28 cellular contexts compared by ENCODE assay signal in genomic region chr2:214382229-214382628, GRCh38. TPM values are rescaled to one million over a fixed set of nuclear protein-coding genes. Genes with fewer than 3 reads are reported as not detected.
"Had no signal": no experiment of that assay in that cellular context is flagged by ENCODE, and none has a peak within 500 bp of the region (broad histone marks: within the 10 kb centered on the region; RNA-seq: fewer than 3 reads in every experiment).

No MANE protein-coding gene starts in this region.

- H3K9ac ChIP-seq: KMS-11 had no signal

- H3K27me3 Mint-ChIP-seq: T-helper 17 cell had no signal

- H3K4me3 ChIP-seq: body of pancreas, cardiac muscle cell, MG63, Peyer's patch, SJSA1 had no signal

- ATAC-seq: activated CD8-positive, alpha-beta T cell treated with anti-CD3 and anti-CD28 coated beads, Interleukin-2, amount 10 ng/mL, durations not matched to agents 7 days and 5 days; body of pancreas; T-helper 17 cell; WTC11 had no signal

- H3K4me2 ChIP-seq: KMS-11 had no signal

- H3K4me1 ChIP-seq: body of pancreas, Peyer's patch, SJSA1 had no signal

- DNase-seq: activated CD4-positive, alpha-beta T cell treated with anti-CD3 and anti-CD28 coated beads for 48 hours; activated CD4-positive, alpha-beta T cell treated with anti-CD3 and anti-CD28 coated beads, Interleukin-2, amount 50 U/mL, for 4 hours; activated CD4-positive, CD25-positive, alpha-beta regulatory T cell treated with anti-CD3 and anti-CD28 coated beads, Interleukin-2, amount 50 U/mL, for 72 hours; activated CD8-positive, alpha-beta memory T cell treated with anti-CD3 and anti-CD28 coated beads, Interleukin-2, amount 50 U/mL, for 48 hours; activated CD8-positive, alpha-beta T cell treated with anti-CD3 and anti-CD28 coated beads, Interleukin-2, amount 10 ng/mL, durations not matched to agents 7 days and 5 days; activated naive CD4-positive, alpha-beta T cell treated with anti-CD3 and anti-CD28 coated beads, Interleukin-2, amount 50 U/mL, for 16 hours; activated T-cell treated with anti-CD3 and anti-CD28 coated beads, Interleukin-2, amount 50 U/mL, for 1 hour; aorta; body of pancreas; MG63; MV-4-11; NCI-H1417 treated with DMSO at 0.1 percent for 48 hours; NCI-H1694; NCI-H2029; NCI-H2107; NCI-H526; NCI-H774; NK-92 treated with Interleukin-12 subunit alpha and Interleukin-12 subunit beta, amount 100 ng/mL, for 24 hours; OCI-M1; Peyer's patch; SHP77; T-helper 17 cell; T-helper 9 cell had no signal

- H3K36me3 Mint-ChIP-seq: WTC11 had no signal

- H3K27ac ChIP-seq: body of pancreas, cardiac muscle cell, KMS-11, Peyer's patch, RWPE1, SJSA1 had no signal

- H3K36me3 ChIP-seq: cardiac muscle cell, MG63, Peyer's patch, SJSA1 had no signal

- H3K9me3 Mint-ChIP-seq: WTC11 had no signal

- H3K4me3 Mint-ChIP-seq: activated CD8-positive, alpha-beta T cell treated with anti-CD3 and anti-CD28 coated beads, Interleukin-2, amount 10 ng/mL, durations not matched to agents 7 days and 5 days; T-helper 17 cell; WTC11 had no signal

- H3K27me3 ChIP-seq: body of pancreas, cardiac muscle cell, MG63, Peyer's patch had no signal

- H3K27ac Mint-ChIP-seq: activated CD8-positive, alpha-beta T cell treated with anti-CD3 and anti-CD28 coated beads, Interleukin-2, amount 10 ng/mL, durations not matched to agents 7 days and 5 days; T-helper 17 cell; WTC11 had no signal

- H3K4me1 Mint-ChIP-seq: T-helper 17 cell, WTC11 had no signal

- H3K9me3 ChIP-seq: body of pancreas, MG63, Peyer's patch, SJSA1 had no signal

RNA-seq across cellular contexts. Expression of gene VWC2L, which starts 28.6 kb away (rescaled TPM):
- total RNA-seq: activated CD8-positive, alpha-beta T cell treated with anti-CD3 and anti-CD28 coated beads, Interleukin-2, amount 10 ng/mL, durations not matched to agents 7 days and 5 days; aorta; body of pancreas; Peyer's patch; SJSA1; T-helper 17 cell; WTC11 had no signal
